ENCODE assay signal across 1 cellular context in genomic region chr16:57567691-57568090, GRCh38.
TF ChIP-seq lines count a peak whose summit lies in the region.

No MANE protein-coding gene starts in this region.

TF ChIP-seq in GM12878, 131 proteins besides CTCF, POLR2A, EP300 and RAD21:
- TF ChIP-seq E2F4 (IDR thresholded peaks at IDR 0.05; ENCODE audit: low read depth, low read length) = no peak
